In genomic region chr9:33025572-33026347, GRCh38 we compare ENCODE assay signal across 1 cellular context.
TF ChIP-seq lines count a peak whose summit lies in the region.

No MANE protein-coding gene starts in this region.

TF ChIP-seq in HepG2, 621 proteins besides CTCF, POLR2A, EP300 and RAD21 (continued from another document and continues in another):
- TF ChIP-seq TIGD3 (CRISPR knock-in tag; IDR thresholded peaks at IDR 0.05; ENCODE audit: borderline replicate concordance), result no peak
- TF ChIP-seq, protein P1, sequence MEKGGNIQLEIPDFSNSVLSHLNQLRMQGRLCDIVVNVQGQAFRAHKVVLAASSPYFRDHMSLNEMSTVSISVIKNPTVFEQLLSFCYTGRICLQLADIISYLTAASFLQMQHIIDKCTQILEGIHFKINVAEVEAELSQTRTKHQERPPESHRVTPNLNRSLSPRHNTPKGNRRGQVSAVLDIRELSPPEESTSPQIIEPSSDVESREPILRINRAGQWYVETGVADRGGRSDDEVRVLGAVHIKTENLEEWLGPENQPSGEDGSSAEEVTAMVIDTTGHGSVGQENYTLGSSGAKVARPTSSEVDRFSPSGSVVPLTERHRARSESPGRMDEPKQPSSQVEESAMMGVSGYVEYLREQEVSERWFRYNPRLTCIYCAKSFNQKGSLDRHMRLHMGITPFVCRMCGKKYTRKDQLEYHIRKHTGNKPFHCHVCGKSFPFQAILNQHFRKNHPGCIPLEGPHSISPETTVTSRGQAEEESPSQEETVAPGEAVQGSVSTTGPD (CRISPR knock-in tag; IDR thresholded peaks at IDR 0.05), result peak; percentile 64; the same call in 1 of the 2 replicates
- TF ChIP-seq ZFX (CRISPR knock-in tag; IDR thresholded peaks at IDR 0.05; ENCODE audit: low read depth), result no peak
- no peak for TF ChIP-seq ZNF234 (CRISPR knock-in tag; conservative IDR thresholded peaks at IDR 0.05)
- no peak for TF ChIP-seq ZNF354B (CRISPR knock-in tag; IDR thresholded peaks at IDR 0.05)
- TF ChIP-seq RNF219 (CRISPR knock-in tag; IDR thresholded peaks at IDR 0.05), result no peak
- TF ChIP-seq, protein P2, sequence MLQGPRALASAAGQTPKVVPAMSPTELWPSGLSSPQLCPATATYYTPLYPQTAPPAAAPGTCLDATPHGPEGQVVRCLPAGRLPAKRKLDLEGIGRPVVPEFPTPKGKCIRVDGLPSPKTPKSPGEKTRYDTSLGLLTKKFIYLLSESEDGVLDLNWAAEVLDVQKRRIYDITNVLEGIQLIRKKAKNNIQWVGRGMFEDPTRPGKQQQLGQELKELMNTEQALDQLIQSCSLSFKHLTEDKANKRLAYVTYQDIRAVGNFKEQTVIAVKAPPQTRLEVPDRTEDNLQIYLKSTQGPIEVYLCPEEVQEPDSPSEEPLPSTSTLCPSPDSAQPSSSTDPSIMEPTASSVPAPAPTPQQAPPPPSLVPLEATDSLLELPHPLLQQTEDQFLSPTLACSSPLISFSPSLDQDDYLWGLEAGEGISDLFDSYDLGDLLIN (CRISPR knock-in tag; IDR thresholded peaks at IDR 0.05; ENCODE audit: borderline replicate concordance), result no peak
- no peak for TF ChIP-seq PLRG1 (conservative IDR thresholded peaks at IDR 0.05)
- TF ChIP-seq TEAD2 (CRISPR knock-in tag; IDR thresholded peaks at IDR 0.05), result no peak
- TF ChIP-seq TSC22D2 (CRISPR knock-in tag; IDR thresholded peaks at IDR 0.05; ENCODE audit: borderline replicate concordance), result no peak
- no peak for TF ChIP-seq RBFOX2 (IDR thresholded peaks at IDR 0.05; ENCODE audit: low read depth, low read length)
- TF ChIP-seq TBX2 (CRISPR knock-in tag; IDR thresholded peaks at IDR 0.05; ENCODE audit: borderline replicate concordance), result no peak
- no peak for TF ChIP-seq ATF5 (CRISPR knock-in tag; IDR thresholded peaks at IDR 0.05; ENCODE audit: low read depth)
- TF ChIP-seq, protein P3, sequence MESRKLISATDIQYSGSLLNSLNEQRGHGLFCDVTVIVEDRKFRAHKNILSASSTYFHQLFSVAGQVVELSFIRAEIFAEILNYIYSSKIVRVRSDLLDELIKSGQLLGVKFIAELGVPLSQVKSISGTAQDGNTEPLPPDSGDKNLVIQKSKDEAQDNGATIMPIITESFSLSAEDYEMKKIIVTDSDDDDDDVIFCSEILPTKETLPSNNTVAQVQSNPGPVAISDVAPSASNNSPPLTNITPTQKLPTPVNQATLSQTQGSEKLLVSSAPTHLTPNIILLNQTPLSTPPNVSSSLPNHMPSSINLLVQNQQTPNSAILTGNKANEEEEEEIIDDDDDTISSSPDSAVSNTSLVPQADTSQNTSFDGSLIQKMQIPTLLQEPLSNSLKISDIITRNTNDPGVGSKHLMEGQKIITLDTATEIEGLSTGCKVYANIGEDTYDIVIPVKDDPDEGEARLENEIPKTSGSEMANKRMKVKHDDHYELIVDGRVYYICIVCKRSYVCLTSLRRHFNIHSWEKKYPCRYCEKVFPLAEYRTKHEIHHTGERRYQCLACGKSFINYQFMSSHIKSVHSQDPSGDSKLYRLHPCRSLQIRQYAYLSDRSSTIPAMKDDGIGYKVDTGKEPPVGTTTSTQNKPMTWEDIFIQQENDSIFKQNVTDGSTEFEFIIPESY (CRISPR knock-in tag; IDR thresholded peaks at IDR 0.05), result no peak
- TF ChIP-seq MED13 (CRISPR knock-in tag; IDR thresholded peaks at IDR 0.05), result no peak
- TF ChIP-seq HNRNPK (IDR thresholded peaks at IDR 0.05; ENCODE audit: low read depth, low read length, poor library complexity, severe bottlenecking), result peak; percentile 11
- TF ChIP-seq, protein P4, sequence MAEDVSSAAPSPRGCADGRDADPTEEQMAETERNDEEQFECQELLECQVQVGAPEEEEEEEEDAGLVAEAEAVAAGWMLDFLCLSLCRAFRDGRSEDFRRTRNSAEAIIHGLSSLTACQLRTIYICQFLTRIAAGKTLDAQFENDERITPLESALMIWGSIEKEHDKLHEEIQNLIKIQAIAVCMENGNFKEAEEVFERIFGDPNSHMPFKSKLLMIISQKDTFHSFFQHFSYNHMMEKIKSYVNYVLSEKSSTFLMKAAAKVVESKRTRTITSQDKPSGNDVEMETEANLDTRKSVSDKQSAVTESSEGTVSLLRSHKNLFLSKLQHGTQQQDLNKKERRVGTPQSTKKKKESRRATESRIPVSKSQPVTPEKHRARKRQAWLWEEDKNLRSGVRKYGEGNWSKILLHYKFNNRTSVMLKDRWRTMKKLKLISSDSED (CRISPR knock-in tag; IDR thresholded peaks at IDR 0.05), result no peak
- TF ChIP-seq RBAK (CRISPR knock-in tag; IDR thresholded peaks at IDR 0.05), result no peak
- 0 out of 2 replicates have a peak, but pooled peaks have one; percentile 4 for TF ChIP-seq SSRP1 (CRISPR knock-in tag; IDR thresholded peaks at IDR 0.05)
- TF ChIP-seq, protein P5, sequence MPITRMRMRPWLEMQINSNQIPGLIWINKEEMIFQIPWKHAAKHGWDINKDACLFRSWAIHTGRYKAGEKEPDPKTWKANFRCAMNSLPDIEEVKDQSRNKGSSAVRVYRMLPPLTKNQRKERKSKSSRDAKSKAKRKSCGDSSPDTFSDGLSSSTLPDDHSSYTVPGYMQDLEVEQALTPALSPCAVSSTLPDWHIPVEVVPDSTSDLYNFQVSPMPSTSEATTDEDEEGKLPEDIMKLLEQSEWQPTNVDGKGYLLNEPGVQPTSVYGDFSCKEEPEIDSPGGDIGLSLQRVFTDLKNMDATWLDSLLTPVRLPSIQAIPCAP (CRISPR knock-in tag; IDR thresholded peaks at IDR 0.05; ENCODE audit: low read depth), result peak; percentile 96; the same call in 1 of the 2 replicates
- TF ChIP-seq SMAD1 (CRISPR knock-in tag; IDR thresholded peaks at IDR 0.05; ENCODE audit: borderline replicate concordance, low read depth), result no peak
- TF ChIP-seq, protein P6, sequence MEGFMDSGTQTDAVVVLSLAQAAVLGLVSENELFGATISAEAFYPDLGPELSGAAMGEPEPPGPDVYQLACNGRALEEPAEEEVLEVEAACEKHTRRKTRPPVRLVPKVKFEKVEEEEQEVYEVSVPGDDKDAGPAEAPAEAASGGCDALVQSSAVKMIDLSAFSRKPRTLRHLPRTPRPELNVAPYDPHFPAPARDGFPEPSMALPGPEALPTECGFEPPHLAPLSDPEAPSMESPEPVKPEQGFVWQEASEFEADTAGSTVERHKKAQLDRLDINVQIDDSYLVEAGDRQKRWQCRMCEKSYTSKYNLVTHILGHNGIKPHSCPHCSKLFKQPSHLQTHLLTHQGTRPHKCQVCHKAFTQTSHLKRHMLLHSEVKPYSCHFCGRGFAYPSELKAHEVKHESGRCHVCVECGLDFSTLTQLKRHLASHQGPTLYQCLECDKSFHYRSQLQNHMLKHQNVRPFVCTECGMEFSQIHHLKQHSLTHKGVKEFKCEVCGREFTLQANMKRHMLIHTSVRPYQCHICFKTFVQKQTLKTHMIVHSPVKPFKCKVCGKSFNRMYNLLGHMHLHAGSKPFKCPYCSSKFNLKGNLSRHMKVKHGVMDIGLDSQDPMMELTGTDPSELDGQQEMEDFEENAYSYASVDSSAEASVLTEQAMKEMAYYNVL (CRISPR knock-in tag; IDR thresholded peaks at IDR 0.05; ENCODE audit: borderline replicate concordance), result no peak
- no peak for TF ChIP-seq CHD2 (IDR thresholded peaks at IDR 0.05; ENCODE audit: low read depth, low read length)
- no peak for TF ChIP-seq WIZ (CRISPR knock-in tag; IDR thresholded peaks at IDR 0.05)
- TF ChIP-seq, protein P7, sequence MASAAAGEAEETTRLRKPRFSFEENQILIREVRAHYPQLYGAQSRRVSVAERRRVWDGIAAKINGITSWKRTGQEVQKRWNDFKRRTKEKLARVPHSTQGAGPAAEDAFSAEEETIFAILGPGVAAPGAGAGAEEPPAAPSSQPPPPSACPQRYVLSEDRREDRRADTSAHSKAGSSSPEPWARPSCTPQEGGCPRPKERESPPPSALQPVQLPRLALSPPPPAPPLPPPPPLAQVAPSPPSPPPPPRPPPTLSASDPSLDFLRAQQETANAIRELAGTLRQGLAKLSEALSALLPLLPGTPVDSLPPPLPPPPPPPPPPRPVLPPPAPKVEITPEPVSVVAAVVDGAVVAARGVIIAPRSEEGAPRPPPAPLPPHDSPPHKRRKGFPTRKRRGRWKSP (CRISPR knock-in tag; IDR thresholded peaks at IDR 0.05), result no peak
- TF ChIP-seq PTBP1 (IDR thresholded peaks at IDR 0.05; ENCODE audit: low read depth, low read length, poor library complexity, severe bottlenecking), result no peak
- no peak for TF ChIP-seq NFAT5 (CRISPR knock-in tag; IDR thresholded peaks at IDR 0.05)
- no peak; the same call in none of the 2 replicates for TF ChIP-seq ZNF605 (CRISPR knock-in tag; IDR thresholded peaks at IDR 0.05)
- no peak; the same call in 1 of the 2 replicates for TF ChIP-seq MXD4 (CRISPR knock-in tag; IDR thresholded peaks at IDR 0.05)
- no peak for TF ChIP-seq THRA (CRISPR knock-in tag; IDR thresholded peaks at IDR 0.05; ENCODE audit: borderline replicate concordance)
- no peak for TF ChIP-seq ZNF777 (CRISPR knock-in tag; IDR thresholded peaks at IDR 0.05)
- TF ChIP-seq ZNF790 (CRISPR knock-in tag; IDR thresholded peaks at IDR 0.05; ENCODE audit: borderline replicate concordance), result no peak
- TF ChIP-seq ZNF230 (CRISPR knock-in tag; IDR thresholded peaks at IDR 0.05), result no peak
- TF ChIP-seq ZNF749 (CRISPR knock-in tag; IDR thresholded peaks at IDR 0.05; ENCODE audit: borderline replicate concordance), result no peak
- TF ChIP-seq ZNF282 (IDR thresholded peaks at IDR 0.05; ENCODE audit: partially characterized antibody), result no peak
- TF ChIP-seq SALL1 (CRISPR knock-in tag; IDR thresholded peaks at IDR 0.05), result no peak
- TF ChIP-seq JUN (CRISPR knock-in tag; IDR thresholded peaks at IDR 0.05), result no peak
